31 cellular contexts compared by ENCODE assay signal in genomic region chr2:241974096-241974495, GRCh38.
"Had no signal": no experiment of that assay in that cellular context is flagged by ENCODE, and none has a peak within 500 bp of the region (broad histone marks: within the 10 kb centered on the region; RNA-seq: fewer than 3 reads in every experiment).

No MANE protein-coding gene starts in this region.

- H3K9me3 ChIP-seq: lower lobe of right lung, neutrophil, right atrium auricular region, sigmoid colon, testis, thyroid gland, transverse colon, upper lobe of left lung, vagina had no signal

- FAIRE-seq: keratinocyte, small intestine had no signal

- ATAC-seq: left cardiac atrium; left lobe of liver; left ventricle myocardium superior; lower lobe of right lung; naive thymus-derived CD8-positive, alpha-beta T cell; stimulated activated naive B cell treated with anti-CD40 and anti-IgM and Interleukin-4, amounts not matched to agents 10 μg/mL and 1 μg/mL and 100 μg/mL, for 72 hours; stimulated activated naive CD8-positive, alpha-beta T cell treated with anti-CD3 and anti-CD28 coated beads, Interleukin-15, Interleukin-2, amounts not matched to agents 100 U/mL and 50 U/mL, for 24 hours had no signal

- H3K27me3 Mint-ChIP-seq: naive thymus-derived CD8-positive, alpha-beta T cell; progenitor cell of endocrine pancreas; stimulated activated naive B cell treated with anti-CD40 and anti-IgM and Interleukin-4, amounts not matched to agents 10 μg/mL and 1 μg/mL and 100 μg/mL, for 72 hours had no signal

- H3K9me3 Mint-ChIP-seq: nephron, neural crest cell had no signal

- H2AFZ ChIP-seq: parathyroid adenoma had no signal

- H3K36me3 ChIP-seq: lower lobe of right lung, neutrophil, right atrium auricular region, transverse colon, upper lobe of left lung, vagina had no signal

- H3K9ac ChIP-seq: parathyroid adenoma had no signal

- H3K79me2 ChIP-seq: parathyroid adenoma had no signal

- H3K4me1 ChIP-seq: lower lobe of right lung, parathyroid adenoma, right atrium auricular region, sigmoid colon, stomach, testis, thyroid gland, transverse colon, upper lobe of left lung, vagina had no signal

- H3K27ac Mint-ChIP-seq: progenitor cell of endocrine pancreas; stimulated activated naive B cell treated with anti-CD40 and anti-IgM and Interleukin-4, amounts not matched to agents 10 μg/mL and 1 μg/mL and 100 μg/mL, for 72 hours had no signal

- H3K4me3 Mint-ChIP-seq: naive thymus-derived CD8-positive, alpha-beta T cell; nephron; neural crest cell; stimulated activated naive B cell treated with anti-CD40 and anti-IgM and Interleukin-4, amounts not matched to agents 10 μg/mL and 1 μg/mL and 100 μg/mL, for 72 hours had no signal

- DNase-seq: hippocampal formation; kidney glomerular epithelial cell; left cardiac atrium; left ventricle myocardium superior; lower lobe of right lung; mammary epithelial cell; mesenchymal stem cell; naive thymus-derived CD8-positive, alpha-beta T cell; occipital lobe; sigmoid colon; small intestine; stimulated activated CD4-positive, alpha-beta T cell treated with anti-CD3 and anti-CD28 coated beads, Interleukin-1b, Interleukin-23, amount 100 ng/mL, for 48 hours; stimulated activated CD4-positive, alpha-beta T cell treated with anti-CD3 and anti-CD28 coated beads, Interleukin-2, amount 100 ng/mL, for 48 hours; stimulated activated CD4-positive, alpha-beta T cell treated with anti-CD3 and anti-CD28 coated beads, Interleukin-4, amount 100 ng/mL, for 4 hours; stimulated activated CD8-positive, alpha-beta memory T cell treated with anti-CD3 and anti-CD28 coated beads, Interleukin-4, amount 100 ng/mL, for 48 hours; stimulated activated naive B cell treated with anti-CD40 and anti-IgM and Interleukin-4, amounts not matched to agents 10 μg/mL and 1 μg/mL and 100 μg/mL, for 72 hours; stimulated activated naive CD8-positive, alpha-beta T cell treated with anti-CD3 and anti-CD28 coated beads, Interleukin-15, Interleukin-2, amounts not matched to agents 100 U/mL and 50 U/mL, for 24 hours; stomach; testis; thyroid gland; transverse colon had no signal

- H3K27ac ChIP-seq: lower lobe of right lung, neutrophil, parathyroid adenoma, right atrium auricular region, sigmoid colon, stomach, testis, thyroid gland, transverse colon, upper lobe of left lung, vagina had no signal

- H3K27me3 ChIP-seq: neutrophil, right atrium auricular region, sigmoid colon, stomach, testis, thyroid gland, transverse colon, upper lobe of left lung, vagina had no signal

- H3K4me3 ChIP-seq: lower lobe of right lung, right atrium auricular region, sigmoid colon, stomach, testis, thyroid gland, transverse colon, upper lobe of left lung, vagina had no signal
